ENCODE assay signal across 1 cellular context in genomic region chr11:2815762-2816496, GRCh38.
TF ChIP-seq lines count a peak whose summit lies in the region.

No MANE protein-coding gene starts in this region.

TF ChIP-seq in K562, 482 proteins besides CTCF, POLR2A, EP300 and RAD21 (continued from another document):
- TF ChIP-seq KDM1A (IDR thresholded peaks at IDR 0.05) (peak in 1 of 2 experiments; percentile 47; a peak in 1 of 4 replicates), DACH1 (IDR thresholded peaks at IDR 0.05; ENCODE audit: partially characterized antibody) (no peak), TSC22D4 (tag; IDR thresholded peaks at IDR 0.05) (no peak), PRPF4 (IDR thresholded peaks at IDR 0.05; ENCODE audit: insufficient read depth, low read depth, low read length, poor library complexity, severe bottlenecking) (no peak), ZNF436 (CRISPR knock-in tag; IDR thresholded peaks at IDR 0.05) (no peak), ZNF184 (CRISPR knock-in tag; IDR thresholded peaks at IDR 0.05) (peak; percentile 98)
- TF ChIP-seq, protein P1, sequence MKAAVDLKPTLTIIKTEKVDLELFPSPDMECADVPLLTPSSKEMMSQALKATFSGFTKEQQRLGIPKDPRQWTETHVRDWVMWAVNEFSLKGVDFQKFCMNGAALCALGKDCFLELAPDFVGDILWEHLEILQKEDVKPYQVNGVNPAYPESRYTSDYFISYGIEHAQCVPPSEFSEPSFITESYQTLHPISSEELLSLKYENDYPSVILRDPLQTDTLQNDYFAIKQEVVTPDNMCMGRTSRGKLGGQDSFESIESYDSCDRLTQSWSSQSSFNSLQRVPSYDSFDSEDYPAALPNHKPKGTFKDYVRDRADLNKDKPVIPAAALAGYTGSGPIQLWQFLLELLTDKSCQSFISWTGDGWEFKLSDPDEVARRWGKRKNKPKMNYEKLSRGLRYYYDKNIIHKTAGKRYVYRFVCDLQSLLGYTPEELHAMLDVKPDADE (conservative IDR thresholded peaks at IDR 0.05; ENCODE audit: control insufficient read depth, low read depth, low read length): no peak
